In the genomic region with DNA sequence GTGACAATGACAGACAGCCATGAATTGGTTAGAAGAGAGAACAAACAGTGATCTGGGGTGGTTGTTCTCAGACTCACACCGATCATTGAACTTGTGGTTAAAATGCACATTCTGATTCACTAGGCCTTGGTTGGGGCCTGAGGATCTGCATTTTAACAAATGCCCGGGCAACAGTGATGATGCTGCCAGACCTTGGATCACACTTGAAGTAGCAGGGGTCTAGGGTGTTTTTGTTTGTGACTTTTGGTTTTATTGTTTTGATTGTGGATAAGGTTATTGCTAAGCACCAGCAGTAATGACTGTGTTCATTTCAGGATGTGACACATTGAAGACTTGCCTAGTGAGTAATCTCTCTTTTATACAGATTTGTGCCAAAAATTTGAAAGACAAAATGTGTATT, we compare ENCODE assay signal across 15 cellular contexts. TPM values are rescaled to one million over a fixed set of nuclear protein-coding genes. Genes with fewer than 3 reads are reported as not detected.
DNase-seq lines count a peak whose midpoint lies in the region; ATAC-seq and TF ChIP-seq lines count a peak whose summit lies in the region.
"Had no signal": no experiment of that assay in that cellular context is flagged by ENCODE, and none has a peak within 500 bp of the region (broad histone marks: within the 10 kb centered on the region; RNA-seq: fewer than 3 reads in every experiment).

No MANE protein-coding gene starts in this region.

- no peaks in the 10 kb centered on the region for H3K27me3 Mint-ChIP-seq in endodermal cell (ENCODE audit: insufficient read depth)

- no peaks in the 10 kb centered on the region for H3K9me3 Mint-ChIP-seq in endodermal cell
- H3K9me3 Mint-ChIP-seq: CD8-positive, alpha-beta T cell; nephron had no signal

- no peak overlapping the region for H3K27ac Mint-ChIP-seq in endodermal cell
- H3K27ac Mint-ChIP-seq: CD8-positive, alpha-beta T cell; nephron had no signal

- H3K4me1 ChIP-seq in HAP-1: peaks cover 15% of the 10 kb centered on the region
- H3K4me1 ChIP-seq in endodermal cell (ENCODE audit: control insufficient read depth, insufficient read depth, low read length): no peaks in the 10 kb centered on the region

- no peaks in the 10 kb centered on the region for H3K4me1 Mint-ChIP-seq in endodermal cell

- H3K9ac ChIP-seq in endodermal cell (ENCODE audit: extremely low read depth, low read length, poor library complexity, severe bottlenecking): no peak overlapping the region

- ATAC-seq in GM21381 (IDR thresholded peaks at IDR 0.05; ENCODE audit: unreplicated experiment): no peak
- ATAC-seq in HG02642 (IDR thresholded peaks at IDR 0.05; ENCODE audit: poor library complexity, unreplicated experiment): no peak
- ATAC-seq: CD8-positive, alpha-beta T cell; left cardiac atrium; Right ventricle myocardium inferior had no signal

- H3K9me3 ChIP-seq in HAP-1: no peaks in the 10 kb centered on the region
- no peaks in the 10 kb centered on the region for H3K9me3 ChIP-seq in endodermal cell (ENCODE audit: control insufficient read depth, low read length)
- H3K9me3 ChIP-seq: tibial artery had no signal

- H3K27me3 ChIP-seq in brain microvascular endothelial cell (replicated peaks) (no peaks in the 10 kb centered on the region), HAP-1 (ENCODE audit: low read depth) (no peaks in the 10 kb centered on the region), endodermal cell (ENCODE audit: control insufficient read depth, insufficient read depth, low read length, poor library complexity, severe bottlenecking) (no peaks in the 10 kb centered on the region)
- H3K27me3 ChIP-seq: tibial artery had no signal

- no peak overlapping the region for H3K4me3 Mint-ChIP-seq in endodermal cell
- H3K4me3 Mint-ChIP-seq: CD8-positive, alpha-beta T cell; nephron had no signal

- TF ChIP-seq CTCF in brain microvascular endothelial cell (IDR thresholded peaks at IDR 0.05; ENCODE audit: low read depth, low read length, missing control alignments) (no peak), endodermal cell (conservative IDR thresholded peaks at IDR 0.05) (no peak)

- in situ Hi-C loops in brain microvascular endothelial cell (cut with HindIII; ENCODE audit: low pct_ligation_motif_present, low sequenced_read_pairs) (no loop called here), HAP-1 (cut with MboI; ENCODE audit: low sequenced_read_pairs) (no loop called here)

- H3K36me3 ChIP-seq in brain microvascular endothelial cell (replicated peaks) (peaks cover 2% of the 10 kb centered on the region), HAP-1 (replicated peaks) (peaks cover 60% of the 10 kb centered on the region), endodermal cell (ENCODE audit: control insufficient read depth, insufficient read depth, low read length) (peaks cover 28% of the 10 kb centered on the region)

- H3K4me3 ChIP-seq in brain microvascular endothelial cell (ENCODE audit: low read depth, low read length) (no peak overlapping the region), HAP-1 (no peak overlapping the region), endodermal cell (ENCODE audit: low read length) (no peak overlapping the region)
- H3K4me3 ChIP-seq: skin epidermis, tibial artery had no signal

- H3K36me3 Mint-ChIP-seq in endodermal cell (ENCODE audit: low read depth): peaks cover 48% of the 10 kb centered on the region

- WGBS in endodermal cell (ENCODE audit: insufficient coverage in 1 of 2, insufficient read length in 1 of 2), 2 experiments: 95% methylated on average over 2 of the region's 2 CpGs; no CpG with 5 or more reads in 1 of the 2 experiments

- H3K27ac ChIP-seq in brain microvascular endothelial cell (peak overlapping the region; percentile 84), endodermal cell (ENCODE audit: low read depth, low read length) (no peak overlapping the region)
- H3K27ac ChIP-seq: tibial artery had no signal

- DNase-seq in GM03348 (ENCODE audit: low spot score): peak; percentile 46
- DNase-seq in RPMI7951 (ENCODE audit: low read depth): peak; percentile 55
- DNase-seq in brain microvascular endothelial cell: peak; percentile 63
- DNase-seq in myocyte (ENCODE audit: low read depth): peak; percentile 4
- no peak for DNase-seq in HAP-1 (ENCODE audit: low spot score in 2 of 2)
- no peak for DNase-seq in endodermal cell
- DNase-seq: CD8-positive, alpha-beta T cell; left cardiac atrium; NCI-H510A; tibial artery had no signal

RNA-seq across cellular contexts. Expression of a gene that starts 36.5 kb away (rescaled TPM):
- 7.1 and 10.3 TPM in 2 replicates for total RNA-seq in RPMI7951 (2014; rRNA removed; shearing (Covaris generic))
- 5.8 and 6.3 TPM in 2 replicates for total RNA-seq in myocyte
- 2.9 TPM for polyA plus RNA-seq in myocyte (2012)
- 10 to 100 TPM; 13.8 to 31.0 TPM for total RNA-seq in endodermal cell
- polyA plus RNA-seq in endodermal cell (2013, experiment 1 of 2): 13.4 TPM
- polyA plus RNA-seq in endodermal cell (2013, experiment 2 of 2): 11.2 TPM

RNA-seq across cellular contexts. Expression of a gene that starts 47.4 kb away (rescaled TPM):
- 177 and 260 TPM in 2 replicates for total RNA-seq in RPMI7951 (2014; rRNA removed; shearing (Covaris generic))
- total RNA-seq in myocyte (87.1 and 96.9 TPM in 2 replicates), endodermal cell (100 to 1,000 TPM; 135 to 239 TPM)
- 56.7 TPM for polyA plus RNA-seq in myocyte (2012)
- polyA plus RNA-seq in endodermal cell (2013, experiment 1 of 2): 124 TPM
- polyA plus RNA-seq in endodermal cell (2013, experiment 2 of 2): 120 TPM

Comparison
In these comparisons a context has a peak if more than half of its experiments do, and no peak if none do; other contexts are left out.
1. DNase-seq: peak in GM03348 (single experiment), RPMI7951 (single experiment), brain microvascular endothelial cell (single experiment) and myocyte (single experiment); none in HAP-1 (0 of 2) and endodermal cell (single experiment).